Comparison of ENCODE assay signal across 8 cellular contexts in the genomic region with DNA sequence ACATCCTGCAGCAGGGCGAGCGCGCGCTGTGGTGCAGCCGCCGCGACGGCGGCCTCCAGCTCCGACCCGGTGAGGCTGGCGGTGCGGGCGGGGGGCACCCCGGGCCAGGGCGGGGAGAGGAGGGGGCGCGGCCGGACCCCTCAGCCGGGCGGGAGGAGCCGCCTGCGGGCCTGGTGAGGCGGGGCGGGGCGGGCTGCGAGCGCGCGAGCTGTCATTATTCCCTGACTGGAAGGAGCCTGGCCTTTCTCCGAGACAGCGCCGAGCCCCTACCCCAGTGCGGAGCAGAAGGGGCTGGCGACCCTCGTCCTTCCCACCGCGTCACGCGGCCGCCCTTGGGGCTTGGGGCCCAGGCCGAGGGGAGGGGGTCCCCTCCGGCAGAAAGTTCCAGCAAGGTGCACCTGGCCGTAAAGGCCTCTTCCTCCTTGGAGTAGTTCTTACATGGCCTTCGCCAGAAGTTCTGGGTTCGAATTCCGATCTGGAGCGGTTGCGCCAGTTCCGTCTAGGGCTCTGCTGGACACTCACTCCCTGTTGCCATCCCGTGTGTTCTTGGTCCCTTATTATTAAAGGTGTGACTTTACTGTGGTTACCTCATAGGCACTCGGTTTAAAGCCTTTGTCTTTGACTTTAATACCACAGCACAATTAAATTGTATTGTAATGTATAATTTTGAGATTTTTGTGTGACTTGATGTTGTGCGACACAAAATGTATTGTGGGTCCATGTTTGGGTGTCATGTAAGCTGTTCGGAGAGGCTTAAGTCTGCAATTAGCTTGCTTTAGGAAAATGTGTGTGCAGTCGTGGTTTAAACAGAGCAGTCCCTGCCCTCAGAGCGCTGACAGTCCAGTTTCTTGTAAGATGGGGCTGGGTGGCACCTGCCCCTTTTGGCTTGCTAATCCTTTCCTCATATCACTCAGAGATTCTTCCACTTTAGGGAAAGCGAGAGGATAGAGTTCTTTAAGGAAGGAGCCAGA.
DNase-seq lines count a peak whose midpoint lies in the region; ATAC-seq and TF ChIP-seq lines count a peak whose summit lies in the region.

No MANE protein-coding gene starts in this region.

- H3K4me3 ChIP-seq in GM12865 (ENCODE audit: low read depth, low read length) (peak overlapping the region; percentile 64), LNCaP clone FGC (ENCODE audit: low read depth, low read length) (peak overlapping the region; percentile 65)

- no peak for ATAC-seq in HG02798 (IDR thresholded peaks at IDR 0.05; ENCODE audit: poor library complexity, unreplicated experiment)

- TF ChIP-seq CTCF in GM12865 (IDR thresholded peaks at IDR 0.05; ENCODE audit: insufficient read depth, low read depth, low read length, missing control alignments) (no peak), LNCaP clone FGC (IDR thresholded peaks at IDR 0.05; ENCODE audit: control insufficient read depth, extremely low read depth, insufficient read depth) (no peak)

- H3K27me3 ChIP-seq in layer of hippocampus (ENCODE audit: control insufficient read depth, insufficient read depth, low read length): no peaks in the 10 kb centered on the region

- H3K27ac ChIP-seq in angular gyrus (ENCODE audit: low read depth, low read length) (peak overlapping the region; percentile 35), layer of hippocampus (ENCODE audit: low read depth, low read length) (peak overlapping the region; percentile 78)

- DNase-seq in GM12865 (ENCODE audit: low read depth) (no peak), LNCaP clone FGC (ENCODE audit: low read depth) (no peak), NCI-H128 (lab: John Stamatoyannopoulos, UW; ENCODE audit: unreplicated experiment) (no peak), dedifferentiated amniotic fluid mesenchymal stem cell (ENCODE audit: extremely low spot score) (no peak)
- DNase-seq in stimulated activated CD8-positive, alpha-beta memory T cell treated with anti-CD3 and anti-CD28 coated beads, Interleukin-2, amount 100 ng/mL, for 48 hours (ENCODE audit: low read depth in 2 of 2): peak; percentile 23 to 29

Comparison
In these comparisons a context has a peak if more than half of its experiments do, and no peak if none do; other contexts are left out.
1. DNase-seq: peak in stimulated activated CD8-positive, alpha-beta memory T cell treated with anti-CD3 and anti-CD28 coated beads, Interleukin-2, amount 100 ng/mL, for 48 hours (2 of 2); none in GM12865 (single experiment), LNCaP clone FGC (single experiment), NCI-H128 (single experiment) and dedifferentiated amniotic fluid mesenchymal stem cell (single experiment).